In the genomic region with DNA sequence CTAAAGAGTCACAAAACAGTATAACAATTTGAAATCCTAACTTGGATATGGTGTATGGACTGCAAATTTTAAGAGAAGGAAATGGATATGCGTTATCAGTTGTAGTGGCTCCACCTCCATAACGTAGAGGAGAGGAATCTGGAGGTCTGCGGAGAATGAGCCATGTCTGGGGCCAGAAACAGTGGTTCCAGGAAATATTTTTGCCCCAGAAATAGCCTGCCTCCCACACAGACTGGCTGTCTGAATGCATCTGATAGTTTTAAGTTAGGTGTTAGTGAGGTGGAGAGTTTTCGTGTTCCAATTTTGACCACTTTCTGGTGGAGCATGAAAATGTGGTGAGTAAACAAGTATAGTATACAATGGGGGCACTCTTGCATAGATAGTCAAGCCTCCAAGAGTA, we compare ENCODE assay signal across 9 cellular contexts. TPM values are rescaled to one million over a fixed set of nuclear protein-coding genes. Genes with fewer than 3 reads are reported as not detected.
A peak's percentile ranks its signal among the peaks of the same experiment; 100 is the strongest.
DNase-seq lines count a peak whose midpoint lies in the region; ATAC-seq, FAIRE-seq and TF ChIP-seq lines count a peak whose summit lies in the region.
"Had no signal": no experiment of that assay in that cellular context is flagged by ENCODE, and none has a peak within 500 bp of the region (broad histone marks: within the 10 kb centered on the region; RNA-seq: fewer than 3 reads in every experiment).

No MANE protein-coding gene starts in this region.

- no peak overlapping the region for H2AK5ac ChIP-seq in neuronal stem cell (ENCODE audit: low read depth, low read length)

- no peak overlapping the region for H2BK12ac ChIP-seq in neuronal stem cell (ENCODE audit: low read length)

- H3K18ac ChIP-seq in neuronal stem cell (ENCODE audit: low read length) = no peak overlapping the region

- TF ChIP-seq CTCF in ascending aorta (IDR thresholded peaks at IDR 0.05) (no peak), mucosa of descending colon (IDR thresholded peaks at IDR 0.05) (no peak)

- H3K27ac ChIP-seq in ascending aorta (peak overlapping the region; percentile 91 to 97), neuronal stem cell (replicated peaks; ENCODE audit: low read length) (no peak overlapping the region)

- intact Hi-C loops in ascending aorta (cut with DNase I) = no loop called here
- intact Hi-C loops in mucosa of descending colon (cut with DNase I, micrococcal nuclease) = no loop called here

- H2BK15ac ChIP-seq in neuronal stem cell (ENCODE audit: low read length) = no peak overlapping the region

- H4K8ac ChIP-seq in neuronal stem cell (ENCODE audit: low read depth, low read length) = no peak overlapping the region

- H3K79me1 ChIP-seq in neuronal stem cell (ENCODE audit: low read depth, low read length) = peaks cover 4% of the 10 kb centered on the region

- no peak overlapping the region for H3K23ac ChIP-seq in neuronal stem cell (ENCODE audit: low read depth, low read length, poor library complexity)

- FAIRE-seq in GM12891 (lab: Jason Lieb, UNC) = peak; percentile 67

- no peak for TF ChIP-seq POLR2A in GM12891 (IDR thresholded peaks at IDR 0.05; ENCODE audit: low read depth, low read length)

- peaks cover 4 to 8% of the 10 kb centered on the region in 2 donors for H3K4me1 ChIP-seq in ascending aorta
- H3K4me1 ChIP-seq in neuronal stem cell (ENCODE audit: control insufficient read depth in 2 of 2, insufficient read depth in 1 of 2, low read depth in 1 of 2, low read length in 2 of 2) = peaks cover 5 to 13% of the 10 kb centered on the region in 2 donors
- peaks cover 35% of the 10 kb centered on the region for H3K4me1 ChIP-seq in mucosa of descending colon (ENCODE audit: low read depth)

- ATAC-seq in mucosa of descending colon (no peak), HG03196 (IDR thresholded peaks at IDR 0.05; ENCODE audit: unreplicated experiment) (no peak)

- peak overlapping the region; percentile 25 for H2AFZ ChIP-seq in neuronal stem cell (ENCODE audit: low read length)

- no peak overlapping the region for H2BK120ac ChIP-seq in neuronal stem cell (ENCODE audit: low read depth, low read length)

- no peak overlapping the region for H3K9ac ChIP-seq in neuronal stem cell (ENCODE audit: low read depth, low read length, poor library complexity)

- no peak for DNase-seq in GM12891 (ENCODE audit: insufficient read length, low spot score)
- peak; percentile 2 for DNase-seq in HT1080 (ENCODE audit: low read depth)
- no peak for DNase-seq in ascending aorta (ENCODE audit: low spot score in 2 of 2)
- DNase-seq in neuronal stem cell (ENCODE audit: low spot score) = no peak
- no peak for DNase-seq in mucosa of descending colon
- DNase-seq in MV-4-11 (lab: John Stamatoyannopoulos, UW) = no peak
- DNase-seq in putamen (ENCODE audit: low spot score) = no peak
- DNase-seq: NCI-H1436 had no signal

- H3K14ac ChIP-seq in neuronal stem cell (ENCODE audit: low read length) = no peak overlapping the region

- no peak overlapping the region for H2BK5ac ChIP-seq in neuronal stem cell (ENCODE audit: low read length)

- H3K4me2 ChIP-seq in neuronal stem cell (ENCODE audit: insufficient read depth, low read length, poor library complexity, severe bottlenecking) = no peak overlapping the region

- H3K27me3 ChIP-seq in ascending aorta (no peaks in the 10 kb centered on the region), neuronal stem cell (ENCODE audit: control insufficient read depth in 3 of 3, insufficient read depth in 3 of 3, low read depth in 1 of 3, low read length in 3 of 3) (no peaks in the 10 kb centered on the region)

- no peak overlapping the region for H3K4ac ChIP-seq in neuronal stem cell (ENCODE audit: low read length)

- H4K91ac ChIP-seq in neuronal stem cell (ENCODE audit: low read depth, low read length, poor library complexity) = no peak overlapping the region

- H3K9me3 ChIP-seq in ascending aorta (no peaks in the 10 kb centered on the region), neuronal stem cell (replicated peaks in 1 of 2; ENCODE audit: control insufficient read depth in 2 of 2, insufficient read depth in 1 of 2, low read depth in 1 of 2, low read length in 2 of 2) (peaks cover 0 to 4% of the 10 kb centered on the region in 2 donors), mucosa of descending colon (no peaks in the 10 kb centered on the region)

- WGBS in neuronal stem cell (ENCODE audit: extremely low coverage in 2 of 2, insufficient read length in 2 of 2, insufficient replicate concordance in 1 of 2), 2 donors = no CpG with 5 or more reads among the region's 4 CpGs

- peak overlapping the region; percentile 88 to 90 for H3K4me3 ChIP-seq in ascending aorta
- H3K4me3 ChIP-seq in neuronal stem cell (ENCODE audit: low read length in 2 of 2) = peak overlapping the region in 1 of 2 donors; percentile 88
- no peak overlapping the region for H3K4me3 ChIP-seq in mucosa of descending colon

- H3K36me3 ChIP-seq in ascending aorta (no peaks in the 10 kb centered on the region), neuronal stem cell (replicated peaks in 1 of 2; ENCODE audit: control insufficient read depth in 2 of 2, insufficient read depth in 2 of 2, low read length in 2 of 2) (peaks cover 0 to 16% of the 10 kb centered on the region in 2 donors), mucosa of descending colon (ENCODE audit: low read depth) (peaks cover 7% of the 10 kb centered on the region)

TF ChIP-seq in GM12891, 5 proteins besides CTCF, POLR2A, EP300 and RAD21:
- 0 out of 2 replicates have a peak, but pooled peaks have one; percentile 38 for TF ChIP-seq POU2F2 (IDR thresholded peaks at IDR 0.05; ENCODE audit: low read depth, low read length)
- TF ChIP-seq TAF1 (IDR thresholded peaks at IDR 0.05; ENCODE audit: low read depth, low read length) = no peak

RNA-seq across cellular contexts. Expression of gene PHTF2, which starts 1.6 kb away (rescaled TPM):
- 10.7 TPM for polyA plus RNA-seq in GM12891 (2012; ENCODE audit: low read depth, missing spikeins)
- 16.5 and 18.0 TPM in 2 replicates for total RNA-seq in HT1080 (2014; rRNA removed; shearing (Covaris generic))
- 20.4 and 28.5 TPM in 2 replicates for polyA plus RNA-seq in HT1080 (2015; cell fraction: cytosol; rRNA removed)
- 20.3 and 27.2 TPM in 2 replicates for polyA plus RNA-seq in HT1080 (2015; cell fraction: nucleus; rRNA removed)
- total RNA-seq in ascending aorta (10.2 TPM), mucosa of descending colon (10 to 100 TPM; 13.1 to 15.2 (median 13.7) TPM)
- 22.0 TPM for polyA plus RNA-seq in neuronal stem cell (2013, experiment 1 of 2)
- polyA plus RNA-seq in neuronal stem cell (2013, experiment 2 of 2) = 21.6 TPM

RNA-seq across cellular contexts. Expression of gene TMEM60, which starts 1.9 kb away (rescaled TPM):
- polyA plus RNA-seq in GM12891 (2012; ENCODE audit: low read depth, missing spikeins) = 18.2 TPM
- 13.2 and 16.2 TPM in 2 replicates for total RNA-seq in HT1080 (2014; rRNA removed; shearing (Covaris generic))
- 24.6 and 27.1 TPM in 2 replicates for polyA plus RNA-seq in HT1080 (2015; cell fraction: cytosol; rRNA removed)
- 10.1 and 13.7 TPM in 2 replicates for polyA plus RNA-seq in HT1080 (2015; cell fraction: nucleus; rRNA removed)
- total RNA-seq in ascending aorta (not detected), mucosa of descending colon (10 to 100 TPM; 12.4 to 20.5 (median 17.4) TPM)
- 36.4 TPM for polyA plus RNA-seq in neuronal stem cell (2013, experiment 1 of 2)
- 36.2 TPM for polyA plus RNA-seq in neuronal stem cell (2013, experiment 2 of 2)

Comparison
In these comparisons a context has a peak if more than half of its experiments do, and no peak if none do; other contexts are left out.
1. RNA of gene TMEM60, which starts 1.9 kb away (total RNA-seq): 12.4 to 20.5 TPM in mucosa of descending colon and 13.2 to 16.2 TPM in HT1080; not detected in ascending aorta (single experiment); every median in the first group is over 10 times any median in the second.